Comparison of ENCODE assay signal across 21 cellular contexts in genomic region chr2:27713201-27713600, GRCh38. TPM values are rescaled to one million over a fixed set of nuclear protein-coding genes. Genes with fewer than 3 reads are reported as not detected.
A peak's percentile ranks its signal among the peaks of the same experiment; 100 is the strongest.
DNase-seq lines count a peak whose midpoint lies in the region; ATAC-seq, FAIRE-seq and TF ChIP-seq lines count a peak whose summit lies in the region.
"Had no signal": no experiment of that assay in that cellular context is flagged by ENCODE, and none has a peak within 500 bp of the region (broad histone marks: within the 10 kb centered on the region; RNA-seq: fewer than 3 reads in every experiment).

No MANE protein-coding gene starts in this region.

- peak overlapping the region; percentile 95 to 98 for H3K27ac ChIP-seq in right atrium auricular region
- peak overlapping the region in 1 of 4 donors; percentile 82 for H3K27ac ChIP-seq in esophagus muscularis mucosa (replicated peaks in 1 of 4)
- H3K27ac ChIP-seq in neural progenitor cell, result no peak overlapping the region
- H3K27ac ChIP-seq: BLaER1, GM23248 had no signal

- no peak for TF ChIP-seq CTCF in right atrium auricular region (IDR thresholded peaks at IDR 0.05)
- TF ChIP-seq CTCF in esophagus muscularis mucosa (IDR thresholded peaks at IDR 0.05), result no peak
- no peak for TF ChIP-seq CTCF in neural progenitor cell (IDR thresholded peaks at IDR 0.05)

- 97% methylated on average over 5 of the region's 5 CpGs for WGBS in esophagus muscularis mucosa

- no peaks in the 10 kb centered on the region for H3K79me2 ChIP-seq in neural progenitor cell (ENCODE audit: low read depth)

- no peaks in the 10 kb centered on the region for H3K36me3 ChIP-seq in right atrium auricular region
- H3K36me3 ChIP-seq in esophagus muscularis mucosa, result no peaks in the 10 kb centered on the region
- no peaks in the 10 kb centered on the region for H3K36me3 ChIP-seq in neural progenitor cell
- H3K36me3 ChIP-seq: BLaER1, MG63 had no signal

- peaks cover 13% of the 10 kb centered on the region for H3F3A ChIP-seq in neural progenitor cell (ENCODE audit: low read depth)

- peaks cover 18% of the 10 kb centered on the region for H3K4me1 Mint-ChIP-seq in neural progenitor cell

- no peak overlapping the region for H3K9ac ChIP-seq in neural progenitor cell
- H3K9ac ChIP-seq: BLaER1, GM23248 had no signal

- H3K4me3 ChIP-seq in right atrium auricular region, result no peak overlapping the region
- no peak overlapping the region for H3K4me3 ChIP-seq in esophagus muscularis mucosa
- H3K4me3 ChIP-seq in neural progenitor cell, result no peak overlapping the region
- H3K4me3 ChIP-seq: BLaER1, GM23248, MG63 had no signal

- H3K4me3 Mint-ChIP-seq in neural progenitor cell, result no peak overlapping the region
- H3K4me3 Mint-ChIP-seq: CD4-positive, CD25-positive, alpha-beta regulatory T cell had no signal

- DNase-seq in right atrium auricular region (ENCODE audit: low spot score) (peak; percentile 23), left cardiac atrium (no peak), esophagus muscularis mucosa (ENCODE audit: extremely low spot score) (peak; percentile 66), neural progenitor cell (ENCODE audit: low spot score) (no peak), GM12891 (ENCODE audit: insufficient read length, low spot score) (no peak), cortex of kidney (lab: John Stamatoyannopoulos, UW) (no peak)
- DNase-seq: CD4-positive, CD25-positive, alpha-beta regulatory T cell; DMS53; GM23248; H7; KG1; MG63; NCI-H1105 treated with DMSO at 0.1 percent for 48 hours; NCI-H146; NCI-H1930; NCI-H446; NCI-H524 treated with DMSO at 0.1 percent for 48 hours; NCI-H774 had no signal

- peaks cover 0 to 50% of the 10 kb centered on the region in 2 donors for H3K4me1 ChIP-seq in right atrium auricular region
- H3K4me1 ChIP-seq in esophagus muscularis mucosa, result peaks cover 29 to 42% (median 34%) of the 10 kb centered on the region in 4 donors
- H3K4me1 ChIP-seq in neural progenitor cell, result peaks cover 9% of the 10 kb centered on the region

- intact Hi-C loops in left cardiac atrium (cut with DNase I) (no loop called here), esophagus muscularis mucosa (cut with DNase I) (no loop called here)

- H3K36me3 Mint-ChIP-seq in neural progenitor cell, result no peaks in the 10 kb centered on the region
- H3K36me3 Mint-ChIP-seq: CD4-positive, CD25-positive, alpha-beta regulatory T cell had no signal

- no peak for TF ChIP-seq EP300 in esophagus muscularis mucosa (IDR thresholded peaks at IDR 0.05)

- H3K4me2 ChIP-seq in neural progenitor cell, result no peak overlapping the region
- H3K4me2 ChIP-seq: BLaER1 had no signal

- no peak overlapping the region for H2AFZ ChIP-seq in neural progenitor cell (replicated peaks)
- H2AFZ ChIP-seq: GM23248 had no signal

- no peak for TF ChIP-seq POLR2A in esophagus muscularis mucosa (IDR thresholded peaks at IDR 0.05; ENCODE audit: low read depth)
- TF ChIP-seq POLR2A in GM12891 (IDR thresholded peaks at IDR 0.05; ENCODE audit: low read depth, low read length), result no peak

- no peak for FAIRE-seq in GM12891 (lab: Jason Lieb, UNC)
- FAIRE-seq: HTR-8/SVneo had no signal

- peak overlapping the region; percentile 37 for H3K27ac Mint-ChIP-seq in neural progenitor cell
- H3K27ac Mint-ChIP-seq: CD4-positive, CD25-positive, alpha-beta regulatory T cell had no signal

- no peak for ATAC-seq in left cardiac atrium
- ATAC-seq in HG03571 (IDR thresholded peaks at IDR 0.05; ENCODE audit: unreplicated experiment), result no peak

- no peaks in the 10 kb centered on the region for H4K20me1 ChIP-seq in neural progenitor cell (ENCODE audit: low read depth)
- H4K20me1 ChIP-seq: BLaER1 had no signal

- H3K9me3 ChIP-seq in right atrium auricular region, result no peaks in the 10 kb centered on the region
- H3K9me3 ChIP-seq in esophagus muscularis mucosa, result no peaks in the 10 kb centered on the region
- H3K9me3 ChIP-seq in neural progenitor cell (ENCODE audit: low read depth), result no peaks in the 10 kb centered on the region
- H3K9me3 ChIP-seq: BLaER1, MG63 had no signal

- no peaks in the 10 kb centered on the region for H3K9me3 Mint-ChIP-seq in neural progenitor cell

- H3K27me3 ChIP-seq in right atrium auricular region, result no peaks in the 10 kb centered on the region
- H3K27me3 ChIP-seq in esophagus muscularis mucosa, result no peaks in the 10 kb centered on the region
- H3K27me3 ChIP-seq in neural progenitor cell, result peaks cover 20% of the 10 kb centered on the region
- H3K27me3 ChIP-seq: MG63 had no signal

- H3K27me3 Mint-ChIP-seq in neural progenitor cell (ENCODE audit: insufficient read depth, low read depth), result peaks cover 15% of the 10 kb centered on the region

TF ChIP-seq in GM12891, 5 proteins besides CTCF, POLR2A, EP300 and RAD21:
- TF ChIP-seq TAF1 (IDR thresholded peaks at IDR 0.05; ENCODE audit: low read depth, low read length) (no peak), POU2F2 (IDR thresholded peaks at IDR 0.05; ENCODE audit: low read depth, low read length) (no peak), SPI1 (IDR thresholded peaks at IDR 0.05; ENCODE audit: low read depth, low read length) (no peak), PAX5 (IDR thresholded peaks at IDR 0.05; ENCODE audit: insufficient read depth, low read length, severe bottlenecking) (no peak), POLR2AphosphoS5 (IDR thresholded peaks at IDR 0.05; ENCODE audit: low read depth, low read length) (no peak)

RNA-seq across cellular contexts. Expression of gene SLC4A1AP, which starts 49.5 kb away (rescaled TPM):
- 10 to 100 TPM; 18.0 to 18.2 TPM for total RNA-seq in right atrium auricular region
- total RNA-seq in left cardiac atrium, result 10 to 100 TPM; 16.5 to 20.7 TPM
- total RNA-seq in esophagus muscularis mucosa, result 10 to 100 TPM; 16.7 to 22.8 (median 20.1) TPM
- 24.9 and 32.2 TPM in 2 replicates for total RNA-seq in neural progenitor cell (ENCODE audit: low replicate concordance)
- polyA plus RNA-seq in GM12891 (2012; ENCODE audit: low read depth, missing spikeins), result 16.6 TPM

RNA-seq across cellular contexts. Expression of gene SUPT7L, which starts 49.8 kb away (rescaled TPM):
- 10 to 100 TPM; 16.1 to 25.0 TPM for total RNA-seq in right atrium auricular region
- 10 to 100 TPM; 22.6 to 23.6 TPM for total RNA-seq in left cardiac atrium
- 10 to 100 TPM; 18.5 to 23.1 (median 20.7) TPM for total RNA-seq in esophagus muscularis mucosa
- 35.7 and 43.5 TPM in 2 replicates for total RNA-seq in neural progenitor cell (ENCODE audit: low replicate concordance)
- 22.7 TPM for polyA plus RNA-seq in GM12891 (2012; ENCODE audit: low read depth, missing spikeins)

RNA-seq across cellular contexts. Expression of gene MRPL33, which starts 58.3 kb away (rescaled TPM):
- 100 to 1,000 TPM; 270 to 370 TPM for total RNA-seq in right atrium auricular region
- 100 to 1,000 TPM; 198 to 226 TPM for total RNA-seq in left cardiac atrium
- total RNA-seq in esophagus muscularis mucosa, result 100 to 1,000 TPM; 283 to 500 (median 345) TPM
- total RNA-seq in neural progenitor cell (ENCODE audit: low replicate concordance), result 78.9 and 147 TPM in 2 replicates
- polyA plus RNA-seq in GM12891 (2012; ENCODE audit: low read depth, missing spikeins), result 148 TPM

Comparison
In these comparisons a context has a peak if more than half of its experiments do, and no peak if none do; other contexts are left out.
1. DNase-seq: peak in right atrium auricular region (single experiment) and esophagus muscularis mucosa (single experiment); none in left cardiac atrium (single experiment), neural progenitor cell (single experiment), GM12891 (single experiment) and cortex of kidney (single experiment).